ENCODE assay signal across 1 cellular context in genomic region chr1:15337656-15338402, GRCh38.
TF ChIP-seq lines count a peak whose summit lies in the region.

No MANE protein-coding gene starts in this region.

TF ChIP-seq in HCT116, 20 proteins besides CTCF, POLR2A, EP300 and RAD21 (continued from another document):
- peak; percentile 84 for TF ChIP-seq FOSL1 (IDR thresholded peaks at IDR 0.05; ENCODE audit: low read depth)
- no peak for TF ChIP-seq SRF (IDR thresholded peaks at IDR 0.05; ENCODE audit: low read depth)
- TF ChIP-seq SP1 (IDR thresholded peaks at IDR 0.05; ENCODE audit: low read depth): peak; percentile 69
- TF ChIP-seq EGR1 (IDR thresholded peaks at IDR 0.05; ENCODE audit: low read depth): peak; percentile 77
- no peak for TF ChIP-seq EZH2 (IDR thresholded peaks at IDR 0.05)
